19 cellular contexts compared by ENCODE assay signal in genomic region chr10:124228451-124228850, GRCh38.
DNase-seq lines count a peak whose midpoint lies in the region; ATAC-seq and TF ChIP-seq lines count a peak whose summit lies in the region.
"Had no signal": no experiment of that assay in that cellular context is flagged by ENCODE, and none has a peak within 500 bp of the region (broad histone marks: within the 10 kb centered on the region; RNA-seq: fewer than 3 reads in every experiment).

No MANE protein-coding gene starts in this region.

- H3K27ac Mint-ChIP-seq in activated naive CD4-positive, alpha-beta T cell treated with anti-CD3 and anti-CD28 coated beads, Interleukin-2, amount 10 ng/mL, durations not matched to agents 7 days and 5 days, result peak overlapping the region; percentile 78
- H3K27ac Mint-ChIP-seq in activated naive CD4-positive, alpha-beta T cell treated with anti-CD3 and anti-CD28 coated beads for 36 hours, result no peak overlapping the region
- H3K27ac Mint-ChIP-seq in activated T-helper 2 cell treated with anti-CD3 and anti-CD28 coated beads, Interferon-gamma antibody, Interleukin-2, Interleukin-4, amounts not matched to agents 10 μg/mL and 5 μg/mL and 100 μg/mL, durations not matched to agents 14 hours and 24 hours and 36 hours, result peak overlapping the region; percentile 26
- peak overlapping the region; percentile 85 to 96 for H3K27ac Mint-ChIP-seq in natural killer cell treated with Interleukin-12 subunit alpha and Interleukin-12 subunit beta and Interleukin-15 and Interleukin-18, amount 100 ng/mL, for 72 hours
- no peak overlapping the region for H3K27ac Mint-ChIP-seq in progenitor cell of endocrine pancreas

- H3K4me1 ChIP-seq in Karpas-422 (ENCODE audit: low read length), result peaks cover 3% of the 10 kb centered on the region

- no peak overlapping the region for H3K4me2 ChIP-seq in Karpas-422 (ENCODE audit: low read depth, low read length, poor library complexity, severe bottlenecking)

- no peaks in the 10 kb centered on the region for H3K79me2 ChIP-seq in Karpas-422 (ENCODE audit: low read length)

- H3K9me3 Mint-ChIP-seq in activated naive CD4-positive, alpha-beta T cell treated with anti-CD3 and anti-CD28 coated beads, Interleukin-2, amount 10 ng/mL, durations not matched to agents 7 days and 5 days, result peaks cover 54% of the 10 kb centered on the region
- peaks cover 10% of the 10 kb centered on the region for H3K9me3 Mint-ChIP-seq in activated naive CD4-positive, alpha-beta T cell treated with anti-CD3 and anti-CD28 coated beads for 36 hours
- peaks cover 54% of the 10 kb centered on the region for H3K9me3 Mint-ChIP-seq in activated T-helper 2 cell treated with anti-CD3 and anti-CD28 coated beads, Interferon-gamma antibody, Interleukin-2, Interleukin-4, amounts not matched to agents 10 μg/mL and 5 μg/mL and 100 μg/mL, durations not matched to agents 14 hours and 24 hours and 36 hours
- peaks cover 18% of the 10 kb centered on the region for H3K9me3 Mint-ChIP-seq in natural killer cell treated with Interleukin-12 subunit alpha and Interleukin-12 subunit beta and Interleukin-15 and Interleukin-18, amount 100 ng/mL, for 72 hours
- peaks cover 47% of the 10 kb centered on the region for H3K9me3 Mint-ChIP-seq in progenitor cell of endocrine pancreas (ENCODE audit: low read depth)

- H3K9ac ChIP-seq in Karpas-422 (ENCODE audit: low read length), result no peak overlapping the region

- no peak for ATAC-seq in natural killer cell treated with Interleukin-12 subunit alpha and Interleukin-12 subunit beta and Interleukin-15 and Interleukin-18, amount 100 ng/mL, for 72 hours
- ATAC-seq in left colon, result no peak
- ATAC-seq: PC-3 had no signal

- no peak overlapping the region for H3K4me3 Mint-ChIP-seq in activated naive CD4-positive, alpha-beta T cell treated with anti-CD3 and anti-CD28 coated beads, Interleukin-2, amount 10 ng/mL, durations not matched to agents 7 days and 5 days
- no peak overlapping the region for H3K4me3 Mint-ChIP-seq in activated naive CD4-positive, alpha-beta T cell treated with anti-CD3 and anti-CD28 coated beads for 36 hours
- H3K4me3 Mint-ChIP-seq in activated T-helper 2 cell treated with anti-CD3 and anti-CD28 coated beads, Interferon-gamma antibody, Interleukin-2, Interleukin-4, amounts not matched to agents 10 μg/mL and 5 μg/mL and 100 μg/mL, durations not matched to agents 14 hours and 24 hours and 36 hours (ENCODE audit: low read depth), result no peak overlapping the region
- H3K4me3 Mint-ChIP-seq in natural killer cell treated with Interleukin-12 subunit alpha and Interleukin-12 subunit beta and Interleukin-15 and Interleukin-18, amount 100 ng/mL, for 72 hours, result peak overlapping the region; percentile 66
- H3K4me3 Mint-ChIP-seq in progenitor cell of endocrine pancreas (ENCODE audit: low read depth), result no peak overlapping the region

- H3K27me3 ChIP-seq in Karpas-422 (ENCODE audit: low read length), result no peaks in the 10 kb centered on the region

- H3K36me3 Mint-ChIP-seq in activated naive CD4-positive, alpha-beta T cell treated with anti-CD3 and anti-CD28 coated beads, Interleukin-2, amount 10 ng/mL, durations not matched to agents 7 days and 5 days, result peaks cover 22% of the 10 kb centered on the region
- H3K36me3 Mint-ChIP-seq in activated naive CD4-positive, alpha-beta T cell treated with anti-CD3 and anti-CD28 coated beads for 36 hours (ENCODE audit: low read depth), result no peaks in the 10 kb centered on the region
- H3K36me3 Mint-ChIP-seq in activated T-helper 2 cell treated with anti-CD3 and anti-CD28 coated beads, Interferon-gamma antibody, Interleukin-2, Interleukin-4, amounts not matched to agents 10 μg/mL and 5 μg/mL and 100 μg/mL, durations not matched to agents 14 hours and 24 hours and 36 hours (ENCODE audit: low read depth), result no peaks in the 10 kb centered on the region
- peaks cover 26% of the 10 kb centered on the region for H3K36me3 Mint-ChIP-seq in natural killer cell treated with Interleukin-12 subunit alpha and Interleukin-12 subunit beta and Interleukin-15 and Interleukin-18, amount 100 ng/mL, for 72 hours
- H3K36me3 Mint-ChIP-seq in progenitor cell of endocrine pancreas (ENCODE audit: insufficient read depth), result no peaks in the 10 kb centered on the region

- no peak overlapping the region for H2AFZ ChIP-seq in Karpas-422 (ENCODE audit: low read length)

- peaks cover 4% of the 10 kb centered on the region for H3K27me3 Mint-ChIP-seq in activated naive CD4-positive, alpha-beta T cell treated with anti-CD3 and anti-CD28 coated beads, Interleukin-2, amount 10 ng/mL, durations not matched to agents 7 days and 5 days
- H3K27me3 Mint-ChIP-seq in activated naive CD4-positive, alpha-beta T cell treated with anti-CD3 and anti-CD28 coated beads for 36 hours (ENCODE audit: low read depth), result no peaks in the 10 kb centered on the region
- H3K27me3 Mint-ChIP-seq in activated T-helper 2 cell treated with anti-CD3 and anti-CD28 coated beads, Interferon-gamma antibody, Interleukin-2, Interleukin-4, amounts not matched to agents 10 μg/mL and 5 μg/mL and 100 μg/mL, durations not matched to agents 14 hours and 24 hours and 36 hours (ENCODE audit: low read depth), result no peaks in the 10 kb centered on the region
- peaks cover 0 to 9% of the 10 kb centered on the region in 2 donors for H3K27me3 Mint-ChIP-seq in natural killer cell treated with Interleukin-12 subunit alpha and Interleukin-12 subunit beta and Interleukin-15 and Interleukin-18, amount 100 ng/mL, for 72 hours
- peaks cover 7% of the 10 kb centered on the region for H3K27me3 Mint-ChIP-seq in progenitor cell of endocrine pancreas

- no peak for TF ChIP-seq CTCF in progenitor cell of endocrine pancreas (IDR thresholded peaks at IDR 0.05; ENCODE audit: unreplicated experiment)

- no peak for DNase-seq in activated naive CD4-positive, alpha-beta T cell treated with anti-CD3 and anti-CD28 coated beads, Interleukin-2, amount 10 ng/mL, durations not matched to agents 7 days and 5 days
- DNase-seq in activated naive CD4-positive, alpha-beta T cell treated with anti-CD3 and anti-CD28 coated beads for 36 hours, result no peak
- DNase-seq in Karpas-422, result peak; percentile 41
- no peak for DNase-seq in activated T-helper 2 cell treated with anti-CD3 and anti-CD28 coated beads, Interferon-gamma antibody, Interleukin-2, Interleukin-4, amounts not matched to agents 10 μg/mL and 5 μg/mL and 100 μg/mL, durations not matched to agents 14 hours and 24 hours and 36 hours (ENCODE audit: low spot score)
- DNase-seq in natural killer cell treated with Interleukin-12 subunit alpha and Interleukin-12 subunit beta and Interleukin-15 and Interleukin-18, amount 100 ng/mL, for 72 hours (ENCODE audit: low spot score), result no peak
- DNase-seq in progenitor cell of endocrine pancreas (ENCODE audit: low spot score, unreplicated experiment), result no peak
- DNase-seq in left colon, result no peak
- DNase-seq: ACHN, DMS79 treated with DMSO at 0.1 percent for 48 hours, KBM-7, NCI-H1436, NCI-H1930, NCI-H226, NCI-H524, NCI-H82, PC-3, SIG-M5 had no signal

- H3K36me3 ChIP-seq in Karpas-422 (ENCODE audit: insufficient read depth, low read length), result no peaks in the 10 kb centered on the region

- no peaks in the 10 kb centered on the region; the same call in 1 of the 2 replicates for H4K20me1 ChIP-seq in Karpas-422 (ENCODE audit: insufficient read depth, low read depth, low read length)

- no peaks in the 10 kb centered on the region for H3K4me1 Mint-ChIP-seq in activated naive CD4-positive, alpha-beta T cell treated with anti-CD3 and anti-CD28 coated beads, Interleukin-2, amount 10 ng/mL, durations not matched to agents 7 days and 5 days
- H3K4me1 Mint-ChIP-seq in activated naive CD4-positive, alpha-beta T cell treated with anti-CD3 and anti-CD28 coated beads for 36 hours (ENCODE audit: low read depth), result no peaks in the 10 kb centered on the region
- peaks cover 2% of the 10 kb centered on the region for H3K4me1 Mint-ChIP-seq in activated T-helper 2 cell treated with anti-CD3 and anti-CD28 coated beads, Interferon-gamma antibody, Interleukin-2, Interleukin-4, amounts not matched to agents 10 μg/mL and 5 μg/mL and 100 μg/mL, durations not matched to agents 14 hours and 24 hours and 36 hours (ENCODE audit: low read depth)
- H3K4me1 Mint-ChIP-seq in natural killer cell treated with Interleukin-12 subunit alpha and Interleukin-12 subunit beta and Interleukin-15 and Interleukin-18, amount 100 ng/mL, for 72 hours (ENCODE audit: low read depth in 2 of 2), result peaks cover 43 to 58% of the 10 kb centered on the region in 2 donors
- no peaks in the 10 kb centered on the region for H3K4me1 Mint-ChIP-seq in progenitor cell of endocrine pancreas (ENCODE audit: low read depth)

- intact Hi-C loops in activated naive CD4-positive, alpha-beta T cell treated with anti-CD3 and anti-CD28 coated beads for 36 hours (cut with micrococcal nuclease), result loop anchor here (5.0 to 10.0 kb wide), 4 partner anchors 134 to 1814 kb away; partner anchors contain the start of genes BUB3 and CHST15
- intact Hi-C loops in activated T-helper 2 cell treated with anti-CD3 and anti-CD28 coated beads, Interferon-gamma antibody, Interleukin-2, Interleukin-4, amounts not matched to agents 10 μg/mL and 5 μg/mL and 100 μg/mL, durations not matched to agents 14 hours and 24 hours and 36 hours (cut with micrococcal nuclease), result no loop called here
- intact Hi-C loops in left colon (cut with DNase I, micrococcal nuclease), result no loop called here

- CTCF ChIA-PET in activated naive CD4-positive, alpha-beta T cell treated with anti-CD3 and anti-CD28 coated beads, Interleukin-2, amount 10 ng/mL, durations not matched to agents 7 days and 5 days (lab: Charles Lee), result no interaction called here
- CTCF ChIA-PET in activated naive CD4-positive, alpha-beta T cell treated with anti-CD3 and anti-CD28 coated beads for 36 hours (lab: Charles Lee), result no interaction called here

- H3K27ac ChIP-seq in Karpas-422 (ENCODE audit: low read length), result no peak overlapping the region
- H3K27ac ChIP-seq: C4-2B, RWPE1 had no signal

- no peaks in the 10 kb centered on the region; the same call in 1 of the 2 replicates for H3K9me2 ChIP-seq in Karpas-422 (replicated peaks; ENCODE audit: insufficient read depth, low read length)

- peaks cover 12% of the 10 kb centered on the region; the same call in 1 of the 2 replicates for H3K9me3 ChIP-seq in Karpas-422 (ENCODE audit: low read length)

- no peak overlapping the region for H3K4me3 ChIP-seq in Karpas-422 (ENCODE audit: low read length)

Comparison
In these comparisons a context has a peak if more than half of its experiments do, and no peak if none do; other contexts are left out.
1. H3K27ac Mint-ChIP-seq: peak in activated naive CD4-positive, alpha-beta T cell treated with anti-CD3 and anti-CD28 coated beads, Interleukin-2, amount 10 ng/mL, durations not matched to agents 7 days and 5 days (single experiment), activated T-helper 2 cell treated with anti-CD3 and anti-CD28 coated beads, Interferon-gamma antibody, Interleukin-2, Interleukin-4, amounts not matched to agents 10 μg/mL and 5 μg/mL and 100 μg/mL, durations not matched to agents 14 hours and 24 hours and 36 hours (single experiment) and natural killer cell treated with Interleukin-12 subunit alpha and Interleukin-12 subunit beta and Interleukin-15 and Interleukin-18, amount 100 ng/mL, for 72 hours (2 of 2); none in activated naive CD4-positive, alpha-beta T cell treated with anti-CD3 and anti-CD28 coated beads for 36 hours (single experiment) and progenitor cell of endocrine pancreas (single experiment).